30 cellular contexts compared by ENCODE assay signal in the genomic region with DNA sequence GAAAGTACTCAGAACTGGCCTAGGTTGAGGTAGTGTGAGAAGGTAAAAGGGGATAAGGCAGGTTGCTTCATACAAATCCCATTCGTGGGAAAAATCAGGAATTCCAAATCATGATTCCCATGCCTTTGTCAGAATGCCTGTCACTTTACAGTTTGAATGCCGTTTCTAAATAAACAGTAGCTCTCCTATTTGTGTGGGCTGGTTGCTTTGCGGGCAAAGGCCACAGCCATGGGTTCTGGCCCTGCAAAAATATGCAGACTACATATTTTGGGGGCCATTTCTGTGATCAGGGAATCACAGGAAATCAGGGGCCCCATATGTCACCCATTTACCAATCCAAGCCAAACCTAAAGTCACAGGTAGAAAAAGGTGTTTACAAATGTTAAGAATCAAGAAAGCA.
"Had no signal": no experiment of that assay in that cellular context is flagged by ENCODE, and none has a peak within 500 bp of the region (broad histone marks: within the 10 kb centered on the region; RNA-seq: fewer than 3 reads in every experiment).

No MANE protein-coding gene starts in this region.

- ATAC-seq: activated naive CD4-positive, alpha-beta T cell treated with anti-CD3 and anti-CD28 coated beads, Interleukin-2, amount 50 U/mL, for 72 hours; activated T-cell treated with anti-CD3 and anti-CD28 coated beads, Interleukin-2, amount 50 U/mL, for 72 hours; foreskin keratinocyte; gastrocnemius medialis; heart left ventricle; WTC11 had no signal

- H3K36me3 ChIP-seq: brain microvascular endothelial cell, colonic mucosa, esophagus muscularis mucosa, gastrocnemius medialis, heart left ventricle had no signal

- H3K4me3 ChIP-seq: colonic mucosa, esophagus muscularis mucosa, gastrocnemius medialis, heart left ventricle had no signal

- FAIRE-seq: bronchial epithelial cell had no signal

- H3K4me1 Mint-ChIP-seq: activated CD4-positive, alpha-beta memory T cell treated with anti-CD3 and anti-CD28 coated beads, Interleukin-2, amount 10 ng/mL, durations not matched to agents 7 days and 5 days; activated CD4-positive, alpha-beta T cell treated with anti-CD3 and anti-CD28 coated beads, Interleukin-2, amount 10 ng/mL, durations not matched to agents 7 days and 5 days; activated naive CD4-positive, alpha-beta T cell treated with anti-CD3 and anti-CD28 coated beads, Interleukin-2, amount 10 ng/mL, durations not matched to agents 7 days and 5 days; activated naive CD8-positive, alpha-beta T cell treated with anti-CD3 and anti-CD28 coated beads, Interleukin-2, amount 10 ng/mL, durations not matched to agents 7 days and 5 days had no signal

- H3K4me3 Mint-ChIP-seq: activated CD4-positive, alpha-beta memory T cell treated with anti-CD3 and anti-CD28 coated beads, Interleukin-2, amount 10 ng/mL, durations not matched to agents 7 days and 5 days; activated CD4-positive, alpha-beta T cell treated with anti-CD3 and anti-CD28 coated beads, Interleukin-2, amount 10 ng/mL, durations not matched to agents 7 days and 5 days; activated naive CD4-positive, alpha-beta T cell treated with anti-CD3 and anti-CD28 coated beads, Interleukin-2, amount 10 ng/mL, durations not matched to agents 7 days and 5 days; activated naive CD8-positive, alpha-beta T cell treated with anti-CD3 and anti-CD28 coated beads, Interleukin-2, amount 10 ng/mL, durations not matched to agents 7 days and 5 days; activated T-cell treated with anti-CD3 and anti-CD28 coated beads, Interleukin-2, amount 50 U/mL, for 24 hours; activated T-cell treated with anti-CD3 and anti-CD28 coated beads, Interleukin-2, amount 50 U/mL, for 72 hours; T-helper 1 cell treated with Interleukin-12 subunit alpha and Interleukin-12 subunit beta and Interleukin-4 antibody, amounts not matched to agents 30 μg/mL and 1 μg/mL, for 36 hours; WTC11 had no signal

- H3K27ac Mint-ChIP-seq: activated CD4-positive, alpha-beta memory T cell treated with anti-CD3 and anti-CD28 coated beads, Interleukin-2, amount 10 ng/mL, durations not matched to agents 7 days and 5 days; activated CD4-positive, alpha-beta T cell treated with anti-CD3 and anti-CD28 coated beads, Interleukin-2, amount 10 ng/mL, durations not matched to agents 7 days and 5 days; activated naive CD4-positive, alpha-beta T cell treated with anti-CD3 and anti-CD28 coated beads, Interleukin-2, amount 10 ng/mL, durations not matched to agents 7 days and 5 days; activated naive CD4-positive, alpha-beta T cell treated with anti-CD3 and anti-CD28 coated beads, Interleukin-2, amount 50 U/mL, for 72 hours; activated naive CD8-positive, alpha-beta T cell treated with anti-CD3 and anti-CD28 coated beads, Interleukin-2, amount 10 ng/mL, durations not matched to agents 7 days and 5 days; activated T-cell treated with anti-CD3 and anti-CD28 coated beads, Interleukin-2, amount 50 U/mL, for 24 hours; activated T-cell treated with anti-CD3 and anti-CD28 coated beads, Interleukin-2, amount 50 U/mL, for 72 hours; T-helper 1 cell treated with Interleukin-12 subunit alpha and Interleukin-12 subunit beta and Interleukin-4 antibody, amounts not matched to agents 30 μg/mL and 1 μg/mL, for 36 hours; WTC11 had no signal

- H3K27ac ChIP-seq: brain microvascular endothelial cell, colonic mucosa, esophagus muscularis mucosa, foreskin keratinocyte, gastrocnemius medialis, heart left ventricle, VCaP had no signal

- H3K27me3 Mint-ChIP-seq: activated CD4-positive, alpha-beta T cell treated with anti-CD3 and anti-CD28 coated beads, Interleukin-2, amount 10 ng/mL, durations not matched to agents 7 days and 5 days; activated naive CD4-positive, alpha-beta T cell treated with anti-CD3 and anti-CD28 coated beads, Interleukin-2, amount 10 ng/mL, durations not matched to agents 7 days and 5 days; activated T-cell treated with anti-CD3 and anti-CD28 coated beads, Interleukin-2, amount 50 U/mL, for 24 hours had no signal

- H3K36me3 Mint-ChIP-seq: activated naive CD4-positive, alpha-beta T cell treated with anti-CD3 and anti-CD28 coated beads, Interleukin-2, amount 10 ng/mL, durations not matched to agents 7 days and 5 days; activated naive CD4-positive, alpha-beta T cell treated with anti-CD3 and anti-CD28 coated beads, Interleukin-2, amount 50 U/mL, for 72 hours; activated naive CD8-positive, alpha-beta T cell treated with anti-CD3 and anti-CD28 coated beads, Interleukin-2, amount 10 ng/mL, durations not matched to agents 7 days and 5 days; WTC11 had no signal

- H3K9me3 ChIP-seq: colonic mucosa, esophagus muscularis mucosa, gastrocnemius medialis had no signal

- H3K4me1 ChIP-seq: colonic mucosa, esophagus muscularis mucosa, gastrocnemius medialis had no signal

- H3K27me3 ChIP-seq: colonic mucosa, esophagus muscularis mucosa, foreskin keratinocyte, gastrocnemius medialis, heart left ventricle had no signal

- H3K9me3 Mint-ChIP-seq: activated CD4-positive, alpha-beta memory T cell treated with anti-CD3 and anti-CD28 coated beads, Interleukin-2, amount 10 ng/mL, durations not matched to agents 7 days and 5 days; activated CD4-positive, alpha-beta T cell treated with anti-CD3 and anti-CD28 coated beads, Interleukin-2, amount 10 ng/mL, durations not matched to agents 7 days and 5 days; activated naive CD4-positive, alpha-beta T cell treated with anti-CD3 and anti-CD28 coated beads, Interleukin-2, amount 10 ng/mL, durations not matched to agents 7 days and 5 days; activated naive CD4-positive, alpha-beta T cell treated with anti-CD3 and anti-CD28 coated beads, Interleukin-2, amount 50 U/mL, for 72 hours; activated naive CD8-positive, alpha-beta T cell treated with anti-CD3 and anti-CD28 coated beads, Interleukin-2, amount 10 ng/mL, durations not matched to agents 7 days and 5 days; activated T-cell treated with anti-CD3 and anti-CD28 coated beads, Interleukin-2, amount 50 U/mL, for 24 hours; activated T-cell treated with anti-CD3 and anti-CD28 coated beads, Interleukin-2, amount 50 U/mL, for 72 hours had no signal

- DNase-seq: activated CD4-positive, alpha-beta memory T cell treated with anti-CD3 and anti-CD28 coated beads, Interleukin-2, amount 10 ng/mL, durations not matched to agents 7 days and 5 days; activated CD4-positive, alpha-beta T cell treated with anti-CD3 and anti-CD28 coated beads for 1 hour; activated CD4-positive, alpha-beta T cell treated with anti-CD3 and anti-CD28 coated beads for 4 hours; activated CD4-positive, alpha-beta T cell treated with anti-CD3 and anti-CD28 coated beads, Interleukin-2, amount 10 ng/mL, durations not matched to agents 7 days and 5 days; activated CD4-positive, alpha-beta T cell treated with anti-CD3 and anti-CD28 coated beads, Interleukin-2, amount 50 U/mL, for 4 hours; activated CD8-positive, alpha-beta memory T cell treated with anti-CD3 and anti-CD28 coated beads, Interleukin-2, amount 50 U/mL, for 48 hours; activated gamma-delta T cell; activated naive CD4-positive, alpha-beta T cell; activated naive CD4-positive, alpha-beta T cell treated with anti-CD3 and anti-CD28 coated beads, Interleukin-2, amount 10 ng/mL, durations not matched to agents 7 days and 5 days; activated naive CD8-positive, alpha-beta T cell treated with anti-CD3 and anti-CD28 coated beads, Interleukin-2, amount 10 ng/mL, durations not matched to agents 7 days and 5 days; activated T-cell treated with anti-CD3 and anti-CD28 coated beads for 4 hours; activated T-cell treated with anti-CD3 and anti-CD28 coated beads, Interleukin-2, amount 50 U/mL, for 24 hours; activated T-cell treated with anti-CD3 and anti-CD28 coated beads, Interleukin-2, amount 50 U/mL, for 72 hours; amniotic stem cell; brain microvascular endothelial cell; cerebellar nuclear complex; colonic mucosa; effector CD8-positive, alpha-beta T cell; erythroblast; foreskin keratinocyte; gastrocnemius medialis; glutamatergic neuron; heart left ventricle; T-helper 9 cell had no signal
